17 cellular contexts compared by ENCODE assay signal in genomic region chr5:16712600-16712999, GRCh38.
A peak's percentile ranks its signal among the peaks of the same experiment; 100 is the strongest.
DNase-seq lines count a peak whose midpoint lies in the region; ATAC-seq, FAIRE-seq and TF ChIP-seq lines count a peak whose summit lies in the region.
"Had no signal": no experiment of that assay in that cellular context is flagged by ENCODE, and none has a peak within 500 bp of the region (broad histone marks: within the 10 kb centered on the region; RNA-seq: fewer than 3 reads in every experiment).

No MANE protein-coding gene starts in this region.

- H3K4me3 ChIP-seq in H1 (ENCODE audit: extremely low read depth in 1 of 4, insufficient read depth in 2 of 4, low read depth in 3 of 4, low read length in 4 of 4) = peak overlapping the region in 1 of 4 experiments; percentile 50; a peak in 1 of 8 replicates
- H3K4me3 ChIP-seq in small intestine (ENCODE audit: low read depth in 1 of 2, low read length in 2 of 2) = no peak overlapping the region

- peaks cover 42% of the 10 kb centered on the region for H3K36me3 Mint-ChIP-seq in nephron (ENCODE audit: low read depth)

- no peak overlapping the region for H4K8ac ChIP-seq in H1 (ENCODE audit: extremely low read depth, insufficient read depth, low read length)

- H3K36me3 ChIP-seq in H1 (ENCODE audit: control insufficient read depth in 2 of 4, insufficient read depth in 4 of 4, low read length in 3 of 4) = peaks cover 28 to 38% (median 36%) of the 10 kb centered on the region in 4 experiments
- peaks cover 0 to 8% of the 10 kb centered on the region in 2 donors for H3K36me3 ChIP-seq in small intestine (ENCODE audit: control insufficient read depth in 2 of 2, insufficient read depth in 2 of 2, low read length in 2 of 2)

- FAIRE-seq in H1 (lab: Jason Lieb, UNC) = no peak
- FAIRE-seq in small intestine (lab: Jason Lieb, UNC) = no peak
- FAIRE-seq: A204.1, GM18507, urothelium cell line had no signal

- H3K27me3 Mint-ChIP-seq in nephron (ENCODE audit: low read depth) = peaks cover 3% of the 10 kb centered on the region

- no peaks in the 10 kb centered on the region for H3K27me3 ChIP-seq in H1 (replicated peaks in 1 of 4; ENCODE audit: control insufficient read depth in 3 of 4, extremely low read depth in 1 of 4, insufficient read depth in 3 of 4, low read length in 3 of 4)
- no peaks in the 10 kb centered on the region for H3K27me3 ChIP-seq in small intestine (ENCODE audit: control insufficient read depth in 2 of 2, insufficient read depth in 2 of 2, low read length in 2 of 2)

- H3K4me1 Mint-ChIP-seq in nephron = peaks cover 33% of the 10 kb centered on the region

- no peak overlapping the region for H4K5ac ChIP-seq in H1 (ENCODE audit: insufficient read length, low read depth, low read length)

- H3K79me2 ChIP-seq in H1 (ENCODE audit: control insufficient read depth in 1 of 2, insufficient read depth in 2 of 2, low read length in 2 of 2) = peaks cover 19 to 89% of the 10 kb centered on the region in 2 experiments

- no peak overlapping the region for H2BK15ac ChIP-seq in H1 (ENCODE audit: low read length)

- no peak overlapping the region for H2BK120ac ChIP-seq in H1 (replicated peaks; ENCODE audit: low read depth, low read length)

- H4K20me1 ChIP-seq in H1 (replicated peaks in 1 of 2; ENCODE audit: control insufficient read depth in 1 of 2, insufficient read depth in 2 of 2, low read length in 2 of 2) = peaks cover 5% of the 10 kb centered on the region in 2 experiments

- peak overlapping the region; percentile 3 for H3K56ac ChIP-seq in H1 (replicated peaks; ENCODE audit: insufficient read length, low read depth, low read length)

- no peaks in the 10 kb centered on the region for H3K9me3 ChIP-seq in H1 (ENCODE audit: insufficient read depth in 2 of 2, low read depth in 1 of 2, low read length in 1 of 2)
- H3K9me3 ChIP-seq in small intestine (ENCODE audit: control insufficient read depth, low read depth) = no peaks in the 10 kb centered on the region

- no peak overlapping the region; the same call in 1 of the 2 replicates for H3K18ac ChIP-seq in H1 (ENCODE audit: extremely low read depth, low read length)

- H2AFZ ChIP-seq in H1 (ENCODE audit: low read length) = no peak overlapping the region

- peak overlapping the region in 2 of 3 experiments; percentile 61 to 74 for H3K4me3 Mint-ChIP-seq in nephron
- H3K4me3 Mint-ChIP-seq: activated naive CD4-positive, alpha-beta T cell treated with anti-CD3 and anti-CD28 coated beads for 36 hours had no signal

- H3K4me2 ChIP-seq in H1 (ENCODE audit: insufficient read depth in 1 of 2, low read depth in 2 of 2, low read length in 2 of 2) = peak overlapping the region in 1 of 2 experiments; percentile 70; a peak in 2 of 4 replicates

- no peak for TF ChIP-seq RAD21 in H1 (IDR thresholded peaks at IDR 0.05 in 1 of 2, conservative IDR thresholded peaks at IDR 0.05 in 1 of 2; ENCODE audit: low read depth in 2 of 2, low read length in 2 of 2)

- TF ChIP-seq CTCF in AG09319 (IDR thresholded peaks at IDR 0.05; ENCODE audit: low read depth, low read length) = no peak
- TF ChIP-seq CTCF in H1 (IDR thresholded peaks at IDR 0.05; ENCODE audit: control extremely low read depth in 1 of 3, insufficient read depth in 1 of 3, low read depth in 1 of 3, low read length in 3 of 3) = no peak
- TF ChIP-seq CTCF in nephron (IDR thresholded peaks at IDR 0.05; ENCODE audit: unreplicated experiment in 3 of 3) = no peak

- H2BK12ac ChIP-seq in H1 (ENCODE audit: low read depth, low read length) = no peak overlapping the region

- H3K23ac ChIP-seq in H1 (ENCODE audit: insufficient read length) = no peak overlapping the region

- POLR2A ChIA-PET in H1 (lab: Charles Lee; ENCODE audit: partially characterized antibody) = interaction anchor here (0.7 to 2.4 kb wide), 7 partner anchors 9 to 29 kb away, joined by 3 to 11 read pairs (median 5); no protein-coding TSS in a partner anchor

- no peak overlapping the region for H3K14ac ChIP-seq in H1 (ENCODE audit: insufficient read length)

- peak overlapping the region; percentile 65 to 93 (median 78) for H3K27ac Mint-ChIP-seq in nephron
- H3K27ac Mint-ChIP-seq: activated naive CD4-positive, alpha-beta T cell treated with anti-CD3 and anti-CD28 coated beads for 36 hours had no signal

- no peak overlapping the region for H3K9ac ChIP-seq in H1 (replicated peaks in 1 of 4; ENCODE audit: extremely low read depth in 1 of 4, low read depth in 3 of 4, low read length in 3 of 4)

- 81% methylated on average over 3 of the region's 3 CpGs; no CpG with 5 or more reads in 1 of the 2 experiments for WGBS in H1 (ENCODE audit: extremely low coverage in 1 of 2, insufficient coverage in 1 of 2, insufficient read length in 1 of 2, insufficient replicate concordance in 2 of 2, low coverage in 1 of 2, low lambda C conversion rate in 2 of 2, missing lambda C conversion rate in 1 of 2), 2 experiments
- 56 to 87% (median 78%) methylated on average over 3 of the region's 3 CpGs for WGBS in small intestine, 3 donors

- peaks cover 7% of the 10 kb centered on the region for H3K79me1 ChIP-seq in H1 (ENCODE audit: low read depth, low read length)

- H2BK20ac ChIP-seq in H1 (ENCODE audit: low read length) = no peak overlapping the region

- H3K4me1 ChIP-seq in H1 (replicated peaks in 1 of 4; ENCODE audit: control insufficient read depth in 3 of 4, insufficient read depth in 4 of 4, low read length in 3 of 4) (peaks cover 2 to 24% (median 10%) of the 10 kb centered on the region in 4 experiments; a peak in 6 of 7 replicates), small intestine (ENCODE audit: control insufficient read depth in 2 of 2, insufficient read depth in 1 of 2, low read depth in 1 of 2, low read length in 1 of 2) (peaks cover 0 to 2% of the 10 kb centered on the region in 2 donors)

- no peak overlapping the region for H2BK5ac ChIP-seq in H1 (ENCODE audit: low read depth, low read length)

- TF ChIP-seq POLR2A in H1 (IDR thresholded peaks at IDR 0.05; ENCODE audit: control extremely low read depth in 1 of 2, low read depth in 2 of 2, low read length in 2 of 2) = no peak

- no peak overlapping the region for H3K27ac ChIP-seq in H1 (ENCODE audit: low read depth, low read length)
- no peak overlapping the region for H3K27ac ChIP-seq in small intestine (ENCODE audit: low read depth in 1 of 2, low read length in 1 of 2)
- H3K27ac ChIP-seq: C4-2B had no signal

- DNase-seq in AG09319 (ENCODE audit: extremely low read depth, low read depth) = peak; percentile 31
- DNase-seq in NCI-H446 treated with DMSO at 0.1 percent for 48 hours (lab: John Stamatoyannopoulos, UW) = peak; percentile 22
- DNase-seq in H1 (ENCODE audit: low read depth in 1 of 2, low spot score in 2 of 2) = no peak
- no peak for DNase-seq in activated CD4-positive, alpha-beta T cell treated with anti-CD3 and anti-CD28 coated beads, Interleukin-2, amount 50 U/mL, for 48 hours
- no peak for DNase-seq in DMS53 treated with DMSO at 0.1 percent for 48 hours (lab: John Stamatoyannopoulos, UW; ENCODE audit: unreplicated experiment)
- no peak for DNase-seq in small intestine
- DNase-seq: activated CD4-positive, alpha-beta T cell treated with anti-CD3 and anti-CD28 coated beads for 48 hours; activated naive CD4-positive, alpha-beta T cell treated with anti-CD3 and anti-CD28 coated beads for 36 hours; stimulated activated CD4-positive, alpha-beta T cell treated with anti-CD3 and anti-CD28 coated beads, Interleukin-15, amount 100 ng/mL, for 24 hours; stimulated activated naive CD8-positive, alpha-beta T cell treated with anti-CD3 and anti-CD28 coated beads, Interleukin-15, Interleukin-2, amounts not matched to agents 100 U/mL and 50 U/mL, for 24 hours had no signal

- H3K4ac ChIP-seq in H1 (replicated peaks; ENCODE audit: insufficient read length, low read depth, low read length) = no peak overlapping the region

- H4K91ac ChIP-seq in H1 (replicated peaks; ENCODE audit: insufficient read length, low read length) = no peak overlapping the region

- H3K23me2 ChIP-seq in H1 (ENCODE audit: low read depth, low read length) = peaks cover 3% of the 10 kb centered on the region; the same call in 1 of the 2 replicates

- no peak for TF ChIP-seq EP300 in H1 (IDR thresholded peaks at IDR 0.05; ENCODE audit: borderline replicate concordance in 1 of 2, low read depth in 2 of 2, low read length in 2 of 2)

- H2AK5ac ChIP-seq in H1 (ENCODE audit: low read depth, low read length) = no peak overlapping the region

- no peak for ATAC-seq in HG02571 (IDR thresholded peaks at IDR 0.05; ENCODE audit: unreplicated experiment)
- ATAC-seq: HCT116; stimulated activated naive CD8-positive, alpha-beta T cell treated with anti-CD3 and anti-CD28 coated beads, Interleukin-15, Interleukin-2, amounts not matched to agents 100 U/mL and 50 U/mL, for 24 hours had no signal

- CTCF ChIA-PET in H1 (lab: Charles Lee; ENCODE audit: partially characterized antibody) = interaction anchor here (1.2 to 3.1 kb wide), 4 partner anchors 13 to 120 kb away, joined by 3 to 14 read pairs (median 6); no protein-coding TSS in a partner anchor

- H3K9me3 Mint-ChIP-seq in nephron = no peaks in the 10 kb centered on the region
- H3K9me3 Mint-ChIP-seq: activated naive CD4-positive, alpha-beta T cell treated with anti-CD3 and anti-CD28 coated beads for 36 hours had no signal

TF ChIP-seq in H1, 55 proteins besides CTCF, POLR2A, EP300 and RAD21 (continues in another document):
- TF ChIP-seq ASH2L (IDR thresholded peaks at IDR 0.05; ENCODE audit: low read length) (no peak), YY1 (IDR thresholded peaks at IDR 0.05; ENCODE audit: low read depth, low read length) (no peak)

Comparison
In these comparisons a context has a peak if more than half of its experiments do, and no peak if none do; other contexts are left out.
1. DNase-seq: peak in AG09319 (single experiment) and NCI-H446 treated with DMSO at 0.1 percent for 48 hours (single experiment); none in H1 (0 of 2), activated CD4-positive, alpha-beta T cell treated with anti-CD3 and anti-CD28 coated beads, Interleukin-2, amount 50 U/mL, for 48 hours (0 of 2), DMS53 treated with DMSO at 0.1 percent for 48 hours (single experiment) and small intestine (single experiment).